Comparison of ENCODE assay signal across 31 cellular contexts in genomic region chrX:73390628-73391567, GRCh38. TPM values are rescaled to one million over a fixed set of nuclear protein-coding genes. Genes with fewer than 3 reads are reported as not detected.
A peak's percentile ranks its signal among the peaks of the same experiment; 100 is the strongest.
DNase-seq lines count a peak whose midpoint lies in the region; ATAC-seq, FAIRE-seq and TF ChIP-seq lines count a peak whose summit lies in the region.
"Had no signal": no experiment of that assay in that cellular context is flagged by ENCODE, and none has a peak within 500 bp of the region (broad histone marks: within the 10 kb centered on the region; RNA-seq: fewer than 3 reads in every experiment).

No MANE protein-coding gene starts in this region.

- no peak for TF ChIP-seq POLR2A in HepG2 (IDR thresholded peaks at IDR 0.05; ENCODE audit: insufficient read depth in 1 of 2, low read depth in 2 of 2, low read length in 2 of 2)

- H3K36me3 Mint-ChIP-seq in osteocyte (ENCODE audit: unreplicated experiment) (no peaks in the 10 kb centered on the region), endothelial cell (ENCODE audit: low read depth, unreplicated experiment) (no peaks in the 10 kb centered on the region)
- H3K36me3 Mint-ChIP-seq: CD14-positive monocyte; CD4-positive, alpha-beta memory T cell; CD4-positive, CD25-positive, alpha-beta regulatory T cell; CD8-positive, alpha-beta memory T cell had no signal

- H3K27me3 Mint-ChIP-seq in osteocyte (ENCODE audit: unreplicated experiment) (no peaks in the 10 kb centered on the region), endothelial cell (ENCODE audit: unreplicated experiment) (no peaks in the 10 kb centered on the region)
- H3K27me3 Mint-ChIP-seq: CD4-positive, alpha-beta memory T cell; CD4-positive, CD25-positive, alpha-beta regulatory T cell had no signal

- no peak overlapping the region for H3K4me2 ChIP-seq in HepG2 (ENCODE audit: low read depth, low read length)
- H3K4me2 ChIP-seq: BLaER1 had no signal

- no peak for ATAC-seq in HepG2
- peak; percentile 95 for ATAC-seq in left lobe of liver
- ATAC-seq: GM12878 had no signal

- WGBS in liver: 38% methylated on average over 5 of the region's 5 CpGs
- 72% methylated on average over 3 of the region's 5 CpGs for WGBS in HepG2 (ENCODE audit: low lambda C conversion rate)

- intact Hi-C loops in HepG2 (cut with micrococcal nuclease; ENCODE audit: unreplicated experiment) (no loop called here), cardiac septum (cut with DNase I) (no loop called here)

- CTCF ChIA-PET in HepG2 (lab: Yijun Ruan, JAX; ENCODE audit: low intra/inter-chr PET ratio, low total read pairs): no interaction called here

- no peak for TF ChIP-seq CTCF in liver (IDR thresholded peaks at IDR 0.05; ENCODE audit: low read depth, low read length, missing input control)
- no peak for TF ChIP-seq CTCF in HepG2 (CRISPR knock-in tag; IDR thresholded peaks at IDR 0.05)
- TF ChIP-seq CTCF in osteocyte (IDR thresholded peaks at IDR 0.05): no peak
- TF ChIP-seq CTCF in endothelial cell (IDR thresholded peaks at IDR 0.05; ENCODE audit: unreplicated experiment): no peak

- H3K9me3 ChIP-seq in liver (ENCODE audit: control insufficient read depth in 4 of 4, low read length in 3 of 4): no peaks in the 10 kb centered on the region
- H3K9me3 ChIP-seq in HepG2 (ENCODE audit: low read length): no peaks in the 10 kb centered on the region
- H3K9me3 ChIP-seq: BE2C, BLaER1 had no signal

- TF ChIP-seq RAD21 in liver (IDR thresholded peaks at IDR 0.05) (no peak), HepG2 (CRISPR knock-in tag; IDR thresholded peaks at IDR 0.05) (no peak)

- H3K9ac ChIP-seq in liver (ENCODE audit: low read depth in 1 of 2, low read length in 2 of 2) (no peak overlapping the region), HepG2 (ENCODE audit: insufficient read depth, low read depth, low read length) (no peak overlapping the region)
- H3K9ac ChIP-seq: BLaER1 had no signal

- H3K4me3 Mint-ChIP-seq in osteocyte (ENCODE audit: unreplicated experiment) (no peak overlapping the region), endothelial cell (ENCODE audit: unreplicated experiment) (no peak overlapping the region)
- H3K4me3 Mint-ChIP-seq: CD14-positive monocyte; CD4-positive, alpha-beta memory T cell; CD4-positive, CD25-positive, alpha-beta regulatory T cell; CD8-positive, alpha-beta memory T cell had no signal

- DNase-seq in HepG2 (ENCODE audit: low spot score) (no peak), left lobe of liver (ENCODE audit: low spot score) (peak; percentile 72), osteocyte (ENCODE audit: extremely low spot score, unreplicated experiment) (peak; percentile 65), cardiac septum (ENCODE audit: low spot score) (no peak), endothelial cell (ENCODE audit: low spot score) (no peak), SKM-1 (lab: John Stamatoyannopoulos, UW; ENCODE audit: unreplicated experiment) (no peak)
- DNase-seq: ACHN; BE2C; C1 segment of cervical spinal cord; CD4-positive, alpha-beta memory T cell; CD4-positive, CD25-positive, alpha-beta regulatory T cell; CD8-positive, alpha-beta memory T cell; COR-L47; DMS 273 treated with DMSO at 0.1 percent for 48 hours; DMS153; DMS53; DMS79; DND-41; EL; GDM1 had no signal

- POLR2A ChIA-PET in HepG2 (lab: Yijun Ruan, JAX): no interaction called here

- no peak for TF ChIP-seq EP300 in HepG2 (IDR thresholded peaks at IDR 0.05; ENCODE audit: low read depth in 2 of 2, low read length in 2 of 2)
- TF ChIP-seq EP300 in HepG2 (CRISPR knock-in tag; IDR thresholded peaks at IDR 0.05; ENCODE audit: borderline replicate concordance): no peak

- H3K27me3 ChIP-seq in liver (ENCODE audit: control insufficient read depth in 4 of 4, insufficient read depth in 4 of 4, low read length in 3 of 4) (no peaks in the 10 kb centered on the region), HepG2 (ENCODE audit: control insufficient read depth in 1 of 2, insufficient read depth in 2 of 2, low read length in 2 of 2) (no peaks in the 10 kb centered on the region)
- H3K27me3 ChIP-seq: BE2C had no signal

- no peak overlapping the region for H3K27ac Mint-ChIP-seq in osteocyte (ENCODE audit: unreplicated experiment)
- no peak overlapping the region for H3K27ac Mint-ChIP-seq in endothelial cell (ENCODE audit: unreplicated experiment)
- H3K27ac Mint-ChIP-seq: CD14-positive monocyte; CD4-positive, alpha-beta memory T cell; CD4-positive, CD25-positive, alpha-beta regulatory T cell; CD8-positive, alpha-beta memory T cell had no signal

- no peak for FAIRE-seq in HepG2 (lab: Jason Lieb, UNC)
- FAIRE-seq: A204.1, GM12878, GM19239 had no signal

- no peak overlapping the region for H2AFZ ChIP-seq in HepG2 (ENCODE audit: low read length)

- H3K36me3 ChIP-seq in liver (ENCODE audit: control insufficient read depth in 4 of 4, insufficient read depth in 3 of 4, low read depth in 1 of 4, low read length in 3 of 4) (no peaks in the 10 kb centered on the region), HepG2 (replicated peaks in 1 of 2; ENCODE audit: control insufficient read depth in 1 of 2, insufficient read depth in 2 of 2, low read length in 2 of 2) (no peaks in the 10 kb centered on the region)
- H3K36me3 ChIP-seq: BE2C, BLaER1 had no signal

- H4K20me1 ChIP-seq in HepG2 (ENCODE audit: insufficient read depth, low read length): no peaks in the 10 kb centered on the region
- H4K20me1 ChIP-seq: BLaER1 had no signal

- H3K4me1 ChIP-seq in liver (ENCODE audit: control insufficient read depth in 4 of 4, insufficient read depth in 4 of 4, low read length in 3 of 4) (no peaks in the 10 kb centered on the region), HepG2 (ENCODE audit: insufficient read depth, low read length) (no peaks in the 10 kb centered on the region)
- H3K4me1 ChIP-seq: BE2C, BLaER1 had no signal

- H3K9me3 Mint-ChIP-seq in osteocyte (ENCODE audit: unreplicated experiment) (peaks cover 29% of the 10 kb centered on the region), endothelial cell (ENCODE audit: unreplicated experiment) (no peaks in the 10 kb centered on the region)

- H3K27ac ChIP-seq in liver (ENCODE audit: low read depth in 1 of 2, low read length in 2 of 2): no peak overlapping the region
- no peak overlapping the region for H3K27ac ChIP-seq in HepG2 (ENCODE audit: extremely low read length, insufficient read depth, low read length)
- H3K27ac ChIP-seq: 22Rv1, BLaER1 had no signal

- H3K4me1 Mint-ChIP-seq in osteocyte (ENCODE audit: unreplicated experiment) (no peaks in the 10 kb centered on the region), endothelial cell (ENCODE audit: unreplicated experiment) (no peaks in the 10 kb centered on the region)
- H3K4me1 Mint-ChIP-seq: CD14-positive monocyte; CD4-positive, alpha-beta memory T cell; CD4-positive, CD25-positive, alpha-beta regulatory T cell; CD8-positive, alpha-beta memory T cell had no signal

- no TSS peak for BruUV-seq in HepG2 (replicated peaks; lab: Mats Ljungman, UMichigan)

- H3K79me2 ChIP-seq in HepG2 (ENCODE audit: insufficient read depth, low read length): no peaks in the 10 kb centered on the region

- in situ Hi-C loops in HepG2 (cut with HindIII; ENCODE audit: extremely low pct_ligation_motif_present, low pct_unique_long_range_greater_than_20kb): no loop called here

- no peak overlapping the region for H3K4me3 ChIP-seq in liver (ENCODE audit: low read depth in 1 of 3, low read length in 3 of 3)
- H3K4me3 ChIP-seq in HepG2 (replicated peaks in 1 of 3; ENCODE audit: insufficient read depth in 1 of 3, low read depth in 2 of 3, low read length in 3 of 3): no peak overlapping the region
- H3K4me3 ChIP-seq: BLaER1, GM12878 had no signal

TF ChIP-seq in HepG2, 621 proteins besides CTCF, POLR2A, EP300 and RAD21:
- TF ChIP-seq NFRKB (IDR thresholded peaks at IDR 0.05) (no peak), KDM4B (CRISPR knock-in tag; IDR thresholded peaks at IDR 0.05) (no peak), ZNF775 (CRISPR knock-in tag; IDR thresholded peaks at IDR 0.05; ENCODE audit: borderline replicate concordance) (no peak), ZNF44 (CRISPR knock-in tag; IDR thresholded peaks at IDR 0.05) (no peak), PTBP1 (IDR thresholded peaks at IDR 0.05; ENCODE audit: low read depth, low read length, poor library complexity, severe bottlenecking) (no peak), MAFK (conservative IDR thresholded peaks at IDR 0.05 in 1 of 2, IDR thresholded peaks at IDR 0.05 in 1 of 2; ENCODE audit: low read length in 2 of 2) (no peak), ZNF790 (CRISPR knock-in tag; IDR thresholded peaks at IDR 0.05; ENCODE audit: borderline replicate concordance) (no peak)

RNA-seq across cellular contexts. Expression of gene CDX4, which starts 56.0 kb away (rescaled TPM):
- not detected for total RNA-seq in liver
- not detected for polyA plus RNA-seq in liver
- total RNA-seq in HepG2 (2016; rRNA removed; fragmentation: Illumina TruSeq; extraction: Trizol): not detected in 2 replicates
- not detected in 2 replicates for total RNA-seq in HepG2 (2016; cell fraction: cytosol; rRNA removed; fragmentation: Illumina TruSeq; extraction: Trizol; ENCODE audit: low read depth)
- not detected in 2 replicates for total RNA-seq in HepG2 (2016; cell fraction: insoluble cytoplasmic fraction; rRNA removed; fragmentation: Illumina TruSeq; extraction: Trizol)
- not detected in 2 replicates for total RNA-seq in HepG2 (2016; cell fraction: membrane; rRNA removed; fragmentation: Illumina TruSeq; extraction: Trizol)
- total RNA-seq in HepG2 (2016; cell fraction: nucleus; rRNA removed; fragmentation: Illumina TruSeq; extraction: Trizol): not detected in 2 replicates
- not detected in 2 replicates for polyA plus RNA-seq in HepG2 (2011; rRNA removed)
- not detected in 2 replicates for polyA plus RNA-seq in HepG2 (2011; cell fraction: cytosol; rRNA removed)
- polyA plus RNA-seq in HepG2 (2011; cell fraction: nucleus; rRNA removed): not detected in 2 replicates
- polyA plus RNA-seq in HepG2 (2012): not detected in 2 replicates
- not detected in 2 replicates for polyA plus RNA-seq in HepG2 (2016; cell fraction: cytosol; fragmentation: Illumina TruSeq; extraction: Trizol; ENCODE audit: low read depth)
- not detected in 2 replicates for polyA plus RNA-seq in HepG2 (2016; cell fraction: insoluble cytoplasmic fraction; fragmentation: Illumina TruSeq; extraction: Trizol; ENCODE audit: low read depth)
- polyA plus RNA-seq in HepG2 (2016; cell fraction: membrane; fragmentation: Illumina TruSeq; extraction: Trizol; ENCODE audit: low read depth): not detected in 2 replicates
- not detected in 2 replicates for polyA plus RNA-seq in HepG2 (2016; cell fraction: nucleus; fragmentation: Illumina TruSeq; extraction: Trizol; ENCODE audit: insufficient read depth, low read depth)
- not detected in 2 replicates for polyA minus RNA-seq in HepG2 (2011; rRNA and poly(A)+ RNA removed; ENCODE audit: low replicate concordance)
- not detected in 2 replicates for polyA minus RNA-seq in HepG2 (2011; cell fraction: cytosol; rRNA and poly(A)+ RNA removed)
- polyA minus RNA-seq in HepG2 (2011; cell fraction: nucleus; rRNA and poly(A)+ RNA removed): not detected in 2 replicates
- total RNA-seq in left lobe of liver: not detected
- not detected in 2 replicates for total RNA-seq in osteocyte
- not detected for total RNA-seq in cardiac septum
- total RNA-seq in endothelial cell (ENCODE audit: unreplicated experiment): not detected
- total RNA-seq: A673; CD4-positive, alpha-beta memory T cell; CD4-positive, CD25-positive, alpha-beta regulatory T cell; CD8-positive, alpha-beta memory T cell; Daoy; G401; GM12878 had no signal
- polyA plus RNA-seq: AG04450; CD14-positive monocyte; CD4-positive, alpha-beta memory T cell; CD4-positive, CD25-positive, alpha-beta regulatory T cell; CD8-positive, alpha-beta memory T cell; GM12878 had no signal

Comparison
In these comparisons a context has a peak if more than half of its experiments do, and no peak if none do; other contexts are left out.
1. DNase-seq: peak in left lobe of liver (single experiment) and osteocyte (single experiment); none in HepG2 (single experiment), cardiac septum (single experiment), endothelial cell (single experiment) and SKM-1 (single experiment).